ENCODE assay signal across 10 cellular contexts in genomic region chr6:127404133-127404532, GRCh38. TPM values are rescaled to one million over a fixed set of nuclear protein-coding genes. Genes with fewer than 3 reads are reported as not detected.
A peak's percentile ranks its signal among the peaks of the same experiment; 100 is the strongest.
DNase-seq lines count a peak whose midpoint lies in the region; ATAC-seq and TF ChIP-seq lines count a peak whose summit lies in the region.
"Had no signal": no experiment of that assay in that cellular context is flagged by ENCODE, and none has a peak within 500 bp of the region (broad histone marks: within the 10 kb centered on the region; RNA-seq: fewer than 3 reads in every experiment).

No MANE protein-coding gene starts in this region.

- no peak overlapping the region for H3K4me3 Mint-ChIP-seq in activated T-cell treated with anti-CD3 and anti-CD28 coated beads, Interleukin-2, amount 50 U/mL, for 24 hours
- no peak overlapping the region for H3K4me3 Mint-ChIP-seq in stimulated activated memory B cell treated with anti-CD40 and anti-IgM and Interleukin-4, amounts not matched to agents 10 μg/mL and 1 μg/mL and 100 μg/mL, for 72 hours
- no peak overlapping the region for H3K4me3 Mint-ChIP-seq in chondrocyte (ENCODE audit: unreplicated experiment)

- ATAC-seq in HG03442 (IDR thresholded peaks at IDR 0.05; ENCODE audit: unreplicated experiment): peak; percentile 51
- no peak for ATAC-seq in stimulated activated memory B cell treated with anti-CD40 and anti-IgM and Interleukin-4, amounts not matched to agents 10 μg/mL and 1 μg/mL and 100 μg/mL, for 72 hours

- H3K9ac ChIP-seq in GM23248: no peak overlapping the region

- H3K9me2 ChIP-seq in GM23248 (ENCODE audit: insufficient read depth): no peaks in the 10 kb centered on the region

- H3F3A ChIP-seq in GM23248 (ENCODE audit: insufficient read depth): no peaks in the 10 kb centered on the region

- H3K27me3 Mint-ChIP-seq in activated T-cell treated with anti-CD3 and anti-CD28 coated beads, Interleukin-2, amount 50 U/mL, for 24 hours: no peaks in the 10 kb centered on the region
- H3K27me3 Mint-ChIP-seq in stimulated activated memory B cell treated with anti-CD40 and anti-IgM and Interleukin-4, amounts not matched to agents 10 μg/mL and 1 μg/mL and 100 μg/mL, for 72 hours: no peaks in the 10 kb centered on the region
- H3K27me3 Mint-ChIP-seq in chondrocyte (ENCODE audit: low read depth): no peaks in the 10 kb centered on the region

- H3K9me3 ChIP-seq in GM23248 (ENCODE audit: low read depth): no peaks in the 10 kb centered on the region
- no peaks in the 10 kb centered on the region for H3K9me3 ChIP-seq in effector memory CD4-positive, alpha-beta T cell (ENCODE audit: control insufficient read depth, low read length)

- H3K4me2 ChIP-seq in GM23248 (ENCODE audit: unreplicated experiment): no peak overlapping the region

- peaks cover 17% of the 10 kb centered on the region for H3K4me1 Mint-ChIP-seq in activated T-cell treated with anti-CD3 and anti-CD28 coated beads, Interleukin-2, amount 50 U/mL, for 24 hours (ENCODE audit: low read depth)
- peaks cover 24% of the 10 kb centered on the region for H3K4me1 Mint-ChIP-seq in stimulated activated memory B cell treated with anti-CD40 and anti-IgM and Interleukin-4, amounts not matched to agents 10 μg/mL and 1 μg/mL and 100 μg/mL, for 72 hours
- H3K4me1 Mint-ChIP-seq in chondrocyte (ENCODE audit: low read depth): no peaks in the 10 kb centered on the region

- no peak for DNase-seq in activated T-cell treated with anti-CD3 and anti-CD28 coated beads, Interleukin-2, amount 50 U/mL, for 24 hours
- DNase-seq in activated T-cell treated with anti-CD3 and anti-CD28 coated beads for 4 hours (no peak), GM23248 (no peak), chondrocyte (ENCODE audit: low spot score) (no peak), germinal center (ENCODE audit: low spot score) (no peak)
- DNase-seq in effector memory CD4-positive, alpha-beta T cell: no peak
- DNase-seq: aorta, NCI-H774 had no signal

- H3K36me3 Mint-ChIP-seq in activated T-cell treated with anti-CD3 and anti-CD28 coated beads, Interleukin-2, amount 50 U/mL, for 24 hours (ENCODE audit: low read depth): no peaks in the 10 kb centered on the region
- no peaks in the 10 kb centered on the region for H3K36me3 Mint-ChIP-seq in stimulated activated memory B cell treated with anti-CD40 and anti-IgM and Interleukin-4, amounts not matched to agents 10 μg/mL and 1 μg/mL and 100 μg/mL, for 72 hours
- no peaks in the 10 kb centered on the region for H3K36me3 Mint-ChIP-seq in chondrocyte (ENCODE audit: low read depth)

- no peak for TF ChIP-seq CTCF in chondrocyte (IDR thresholded peaks at IDR 0.05)

- H3K27me3 ChIP-seq in GM23248 (replicated peaks; ENCODE audit: insufficient read depth): no peaks in the 10 kb centered on the region
- no peaks in the 10 kb centered on the region for H3K27me3 ChIP-seq in effector memory CD4-positive, alpha-beta T cell (replicated peaks; ENCODE audit: control insufficient read depth, insufficient read depth, low read length, poor library complexity, severe bottlenecking)

- H4K20me1 ChIP-seq in GM23248 (ENCODE audit: insufficient read depth): no peaks in the 10 kb centered on the region

- H3K9me3 Mint-ChIP-seq in activated T-cell treated with anti-CD3 and anti-CD28 coated beads, Interleukin-2, amount 50 U/mL, for 24 hours: peaks cover 3% of the 10 kb centered on the region
- peaks cover 4% of the 10 kb centered on the region for H3K9me3 Mint-ChIP-seq in stimulated activated memory B cell treated with anti-CD40 and anti-IgM and Interleukin-4, amounts not matched to agents 10 μg/mL and 1 μg/mL and 100 μg/mL, for 72 hours
- peaks cover 4% of the 10 kb centered on the region for H3K9me3 Mint-ChIP-seq in chondrocyte (ENCODE audit: low read depth)

- H3K4me1 ChIP-seq in GM23248 (ENCODE audit: insufficient read depth): no peaks in the 10 kb centered on the region
- no peaks in the 10 kb centered on the region for H3K4me1 ChIP-seq in effector memory CD4-positive, alpha-beta T cell (ENCODE audit: control insufficient read depth, insufficient read depth, low read length, poor library complexity, severe bottlenecking)

- no peak overlapping the region for H3K27ac ChIP-seq in GM23248
- no peak overlapping the region for H3K27ac ChIP-seq in effector memory CD4-positive, alpha-beta T cell (ENCODE audit: insufficient read depth, low read length, poor library complexity, severe bottlenecking)

- H3K4me3 ChIP-seq in GM23248: no peak overlapping the region
- H3K4me3 ChIP-seq in effector memory CD4-positive, alpha-beta T cell (ENCODE audit: insufficient read depth, low read depth, low read length, poor library complexity, severe bottlenecking): no peak overlapping the region

- H3K79me2 ChIP-seq in GM23248 (ENCODE audit: insufficient read depth): no peaks in the 10 kb centered on the region

- peak overlapping the region; percentile 65; the same call in 1 of the 2 replicates for H2AFZ ChIP-seq in GM23248

- in situ Hi-C loops in GM23248 (cut with MboI): no loop called here

- peak overlapping the region; percentile 75 for H3K27ac Mint-ChIP-seq in activated T-cell treated with anti-CD3 and anti-CD28 coated beads, Interleukin-2, amount 50 U/mL, for 24 hours
- peak overlapping the region; percentile 64 for H3K27ac Mint-ChIP-seq in stimulated activated memory B cell treated with anti-CD40 and anti-IgM and Interleukin-4, amounts not matched to agents 10 μg/mL and 1 μg/mL and 100 μg/mL, for 72 hours
- H3K27ac Mint-ChIP-seq in chondrocyte (ENCODE audit: unreplicated experiment): no peak overlapping the region

- no peaks in the 10 kb centered on the region for H3K36me3 ChIP-seq in GM23248 (ENCODE audit: low read depth)
- no peaks in the 10 kb centered on the region for H3K36me3 ChIP-seq in effector memory CD4-positive, alpha-beta T cell (ENCODE audit: control insufficient read depth, insufficient read depth, low read length)

RNA-seq across cellular contexts. Expression of gene KIAA0408, which starts 55.1 kb away (rescaled TPM):
- total RNA-seq in GM23248 (2014; rRNA removed; shearing (Covaris generic)): 1.4 and 3.2 TPM in 2 replicates
- 0.39 and 1.1 TPM in 2 replicates for polyA plus RNA-seq in GM23248 (2016; fragmentation: Nextera tagmentation; extraction: Ambion mirVana)
- total RNA-seq in chondrocyte: 0.45 to 1.2 TPM in 2 of 3 replicates, not detected in the other
